Comparison of ENCODE assay signal across 2 cellular contexts in the genomic region with DNA sequence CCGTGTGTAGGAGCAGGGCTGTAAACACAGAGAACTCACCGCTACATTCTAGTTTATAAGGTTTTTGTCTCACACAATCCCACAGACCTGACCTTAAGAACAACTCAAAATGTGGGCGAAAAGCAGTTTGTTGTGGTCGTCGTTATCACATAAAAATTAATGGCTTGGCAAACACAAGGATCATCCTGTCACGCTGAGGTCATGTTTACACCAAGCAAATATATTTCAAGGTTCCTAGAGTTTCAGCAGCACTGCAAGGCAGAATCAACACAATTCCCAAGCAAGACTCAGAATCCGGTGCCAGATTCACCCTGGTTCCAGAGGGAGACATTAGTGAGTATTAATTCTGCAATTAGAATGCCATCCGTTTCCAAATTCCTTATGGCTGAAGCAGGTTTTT.
TF ChIP-seq lines count a peak whose summit lies in the region.

No MANE protein-coding gene starts in this region.

TF ChIP-seq in IMR-90, 13 proteins besides CTCF, POLR2A, EP300 and RAD21:
- TF ChIP-seq FOS (IDR thresholded peaks at IDR 0.05; ENCODE audit: low read depth, low read length) (no peak), CHD1 (IDR thresholded peaks at IDR 0.05; ENCODE audit: low read depth, low read length) (no peak), USF2 (IDR thresholded peaks at IDR 0.05; ENCODE audit: low read depth, low read length) (no peak)

TF ChIP-seq in K562, 482 proteins besides CTCF, POLR2A, EP300 and RAD21:
- TF ChIP-seq, protein P1, sequence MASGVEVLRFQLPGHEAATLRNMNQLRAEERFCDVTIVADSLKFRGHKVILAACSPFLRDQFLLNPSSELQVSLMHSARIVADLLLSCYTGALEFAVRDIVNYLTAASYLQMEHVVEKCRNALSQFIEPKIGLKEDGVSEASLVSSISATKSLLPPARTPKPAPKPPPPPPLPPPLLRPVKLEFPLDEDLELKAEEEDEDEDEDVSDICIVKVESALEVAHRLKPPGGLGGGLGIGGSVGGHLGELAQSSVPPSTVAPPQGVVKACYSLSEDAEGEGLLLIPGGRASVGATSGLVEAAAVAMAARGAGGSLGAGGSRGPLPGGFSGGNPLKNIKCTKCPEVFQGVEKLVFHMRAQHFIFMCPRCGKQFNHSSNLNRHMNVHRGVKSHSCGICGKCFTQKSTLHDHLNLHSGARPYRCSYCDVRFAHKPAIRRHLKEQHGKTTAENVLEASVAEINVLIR (CRISPR knock-in tag; IDR thresholded peaks at IDR 0.05), result no peak
- TF ChIP-seq FOXA1 (IDR thresholded peaks at IDR 0.05; ENCODE audit: borderline replicate concordance) (peak; percentile 82), FOXA3 (CRISPR knock-in tag; conservative IDR thresholded peaks at IDR 0.05 in 1 of 2, IDR thresholded peaks at IDR 0.05 in 1 of 2) (peak; percentile 88 to 96), PPARD (CRISPR knock-in tag; IDR thresholded peaks at IDR 0.05) (no peak), SMARCB1 (IDR thresholded peaks at IDR 0.05; ENCODE audit: insufficient read length, low read depth) (no peak), EGR1 (conservative IDR thresholded peaks at IDR 0.05) (0 out of 2 replicates have a peak, but pooled peaks have one; percentile 21), ZNF197 (CRISPR knock-in tag; IDR thresholded peaks at IDR 0.05; ENCODE audit: low read depth) (no peak), ARID1B (IDR thresholded peaks at IDR 0.05) (peak; percentile 33; the same call in 1 of the 2 replicates), MEIS2 (IDR thresholded peaks at IDR 0.05; ENCODE audit: partially characterized antibody) (peak; percentile 64), ZNF263 (CRISPR knock-in tag; IDR thresholded peaks at IDR 0.05; ENCODE audit: borderline replicate concordance) (no peak), ESRRA (IDR thresholded peaks at IDR 0.05; ENCODE audit: borderline replicate concordance, low read depth) (peak; percentile 44; the same call in 1 of the 2 replicates), EWSR1 (IDR thresholded peaks at IDR 0.05; ENCODE audit: borderline replicate concordance, low read depth, partially characterized antibody) (no peak), FOXM1 (IDR thresholded peaks at IDR 0.05; ENCODE audit: low read depth) (no peak), FOXM1 (CRISPR knock-in tag; IDR thresholded peaks at IDR 0.05; ENCODE audit: low read depth) (no peak), ZNF79 (CRISPR knock-in tag; IDR thresholded peaks at IDR 0.05; ENCODE audit: low read depth) (no peak), KDM1A (IDR thresholded peaks at IDR 0.05) (peak; percentile 47 to 52; a peak in 2 of 4 replicates), FOXO4 (CRISPR knock-in tag; IDR thresholded peaks at IDR 0.05) (no peak), LEF1 (IDR thresholded peaks at IDR 0.05) (peak; percentile 48; the same call in 1 of the 2 replicates), MIER1 (IDR thresholded peaks at IDR 0.05; ENCODE audit: low read depth) (no peak), SOX6 (IDR thresholded peaks at IDR 0.05) (peak; percentile 87), JUND (IDR thresholded peaks at IDR 0.05; ENCODE audit: borderline replicate concordance, low read depth, low read length) (0 out of 2 replicates have a peak, but pooled peaks have one; percentile 7), JUND (tag; IDR thresholded peaks at IDR 0.05; ENCODE audit: borderline replicate concordance, low read depth, low read length) (no peak), SMARCE1 (IDR thresholded peaks at IDR 0.05) (peak; percentile 45; the same call in 1 of the 2 replicates), ATF1 (CRISPR knock-in tag; IDR thresholded peaks at IDR 0.05) (no peak), ATF1 (tag; IDR thresholded peaks at IDR 0.05) (peak; percentile 28; the same call in 1 of the 2 replicates), POLR2H (tag; IDR thresholded peaks at IDR 0.05; ENCODE audit: low read depth) (no peak), STAT5A (IDR thresholded peaks at IDR 0.05; ENCODE audit: borderline replicate concordance, low read length) (no peak), FOXK2 (conservative IDR thresholded peaks at IDR 0.05 in 1 of 2, IDR thresholded peaks at IDR 0.05 in 1 of 2; ENCODE audit: low read depth in 2 of 2) (0 out of 4 replicates have a peak, but pooled peaks of 1 of the 2 experiments have one; percentile 40), ATF7 (IDR thresholded peaks at IDR 0.05) (peak; percentile 35; the same call in 1 of the 2 replicates), PHB (CRISPR knock-in tag; IDR thresholded peaks at IDR 0.05) (no peak), RCOR1 (IDR thresholded peaks at IDR 0.05; ENCODE audit: borderline replicate concordance in 1 of 2, low read depth in 2 of 2, low read length in 2 of 2) (peak in 1 of 2 experiments; percentile 61; a peak in 1 of 4 replicates), DPF2 (IDR thresholded peaks at IDR 0.05) (peak; percentile 20; the same call in 1 of the 2 replicates), DMBX1 (CRISPR knock-in tag; IDR thresholded peaks at IDR 0.05; ENCODE audit: borderline replicate concordance) (no peak), HNRNPK (IDR thresholded peaks at IDR 0.05; ENCODE audit: low read depth, low read length, poor library complexity, severe bottlenecking) (no peak), ZNF511 (CRISPR knock-in tag; IDR thresholded peaks at IDR 0.05) (no peak), ZNF507 (tag; conservative IDR thresholded peaks at IDR 0.05) (no peak), HES1 (IDR thresholded peaks at IDR 0.05; ENCODE audit: low read depth) (peak; percentile 76), ZFP1 (CRISPR knock-in tag; IDR thresholded peaks at IDR 0.05) (no peak), NCOA1 (IDR thresholded peaks at IDR 0.05; ENCODE audit: low read depth) (peak; percentile 40; the same call in 1 of the 2 replicates), HDAC1 (IDR thresholded peaks at IDR 0.05) (0 out of 4 replicates have a peak, but pooled peaks of 1 of the 2 experiments have one; percentile 30)
- TF ChIP-seq, protein P2, sequence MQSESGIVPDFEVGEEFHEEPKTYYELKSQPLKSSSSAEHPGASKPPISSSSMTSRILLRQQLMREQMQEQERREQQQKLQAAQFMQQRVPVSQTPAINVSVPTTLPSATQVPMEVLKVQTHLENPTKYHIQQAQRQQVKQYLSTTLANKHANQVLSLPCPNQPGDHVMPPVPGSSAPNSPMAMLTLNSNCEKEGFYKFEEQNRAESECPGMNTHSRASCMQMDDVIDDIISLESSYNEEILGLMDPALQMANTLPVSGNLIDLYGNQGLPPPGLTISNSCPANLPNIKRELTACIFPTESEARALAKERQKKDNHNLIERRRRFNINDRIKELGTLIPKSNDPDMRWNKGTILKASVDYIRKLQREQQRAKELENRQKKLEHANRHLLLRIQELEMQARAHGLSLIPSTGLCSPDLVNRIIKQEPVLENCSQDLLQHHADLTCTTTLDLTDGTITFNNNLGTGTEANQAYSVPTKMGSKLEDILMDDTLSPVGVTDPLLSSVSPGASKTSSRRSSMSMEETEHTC (IDR thresholded peaks at IDR 0.05), result no peak
